In the genomic region with DNA sequence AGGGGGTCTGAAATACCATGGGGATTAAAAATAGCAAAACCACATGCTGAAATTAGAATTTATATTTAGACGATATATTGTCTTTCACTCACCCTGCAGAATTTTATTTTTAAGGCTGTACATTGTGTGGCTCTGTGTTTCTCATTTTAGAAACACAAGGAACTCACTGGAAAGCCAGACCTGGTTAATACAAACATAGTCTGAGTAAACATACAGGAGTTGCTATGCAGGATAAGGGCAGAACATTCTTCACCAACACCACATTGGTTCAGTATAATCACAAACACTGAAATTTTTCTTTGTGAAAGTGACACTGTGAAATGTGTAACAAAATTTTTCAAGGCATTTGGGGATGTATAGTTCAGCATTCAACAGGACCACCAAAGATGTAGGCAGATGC, we compare ENCODE assay signal across 21 cellular contexts.
"Had no signal": no experiment of that assay in that cellular context is flagged by ENCODE, and none has a peak within 500 bp of the region (broad histone marks: within the 10 kb centered on the region; RNA-seq: fewer than 3 reads in every experiment).

No MANE protein-coding gene starts in this region.

- ATAC-seq: activated CD8-positive, alpha-beta memory T cell treated with anti-CD3 and anti-CD28 coated beads, Interleukin-2, amount 10 ng/mL, durations not matched to agents 7 days and 5 days; K562; T-helper 17 cell had no signal

- DNase-seq: activated B cell treated with CpG ODN at 0.5 μM for 24 hours; activated CD4-positive, alpha-beta T cell treated with anti-CD3 and anti-CD28 coated beads for 1 hour; activated CD4-positive, alpha-beta T cell treated with anti-CD3 and anti-CD28 coated beads, Interleukin-2, amount 10 ng/mL, durations not matched to agents 24 days and 14 days; activated CD4-positive, alpha-beta T cell treated with anti-CD3 and anti-CD28 coated beads, Interleukin-2, amount 50 U/mL, for 48 hours; activated CD8-positive, alpha-beta memory T cell treated with anti-CD3 and anti-CD28 coated beads, Interleukin-2, amount 10 ng/mL, durations not matched to agents 7 days and 5 days; activated effector memory CD4-positive, alpha-beta T cell treated with Interleukin-2 at 50 U/mL for 16 hours; activated naive CD4-positive, alpha-beta T cell; activated T-cell treated with anti-CD3 and anti-CD28 coated beads, Interleukin-2, amount 50 U/mL, for 24 hours; Karpas-422; NCI-H1436 treated with DMSO at 0.1 percent for 48 hours; NCI-H187 treated with DMSO at 0.1 percent for 48 hours; NCI-H446; NCI-H524; Peyer's patch; SHP77 treated with DMSO at 0.1 percent for 48 hours; T-helper 17 cell; T-helper 9 cell had no signal

- H3K36me3 ChIP-seq: ascending aorta, Peyer's patch had no signal

- H3K27me3 ChIP-seq: ascending aorta, Peyer's patch had no signal

- H3K4me1 ChIP-seq: ascending aorta, Peyer's patch had no signal

- H3K27ac ChIP-seq: ascending aorta, Peyer's patch, RWPE1 had no signal

- FAIRE-seq: K562, TTC549 had no signal

- H3K4me3 ChIP-seq: ascending aorta, K562, Peyer's patch had no signal

- H3K9me3 ChIP-seq: ascending aorta, Peyer's patch had no signal
